Comparison of ENCODE assay signal across 7 cellular contexts in the genomic region with DNA sequence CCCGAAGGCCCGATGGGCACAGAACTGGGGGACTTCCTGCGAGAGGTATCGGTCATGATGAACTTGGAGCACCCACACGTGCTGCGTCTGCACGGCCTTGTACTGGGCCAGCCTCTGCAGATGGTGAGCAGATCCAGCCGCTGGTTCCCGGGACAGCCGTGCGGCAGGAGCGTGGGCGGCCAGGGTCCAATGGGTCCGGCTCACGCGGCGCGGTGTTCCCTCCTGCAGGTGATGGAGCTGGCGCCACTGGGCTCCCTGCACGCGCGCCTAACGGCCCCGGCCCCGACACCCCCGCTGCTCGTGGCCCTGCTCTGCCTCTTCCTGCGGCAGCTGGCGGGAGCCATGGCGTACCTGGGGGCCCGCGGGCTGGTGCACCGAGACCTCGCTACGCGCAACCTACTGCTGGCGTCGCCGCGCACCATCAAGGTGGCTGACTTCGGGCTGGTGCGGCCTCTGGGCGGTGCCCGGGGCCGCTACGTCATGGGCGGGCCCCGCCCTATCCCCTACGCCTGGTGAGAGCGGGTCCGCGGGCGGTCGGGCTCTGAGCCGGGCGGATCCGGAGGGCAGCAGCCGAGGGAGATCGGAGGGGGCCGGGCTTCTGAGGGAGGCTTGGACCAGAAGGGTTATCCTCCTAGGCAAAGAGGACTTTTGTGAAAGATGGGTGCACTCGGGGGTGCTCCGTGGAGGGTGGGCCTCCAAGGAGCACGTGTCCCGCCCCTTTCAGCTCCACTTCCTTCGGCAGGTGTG. TPM values are rescaled to one million over a fixed set of nuclear protein-coding genes. Genes with fewer than 3 reads are reported as not detected.
A peak's percentile ranks its signal among the peaks of the same experiment; 100 is the strongest.
DNase-seq lines count a peak whose midpoint lies in the region.
"Had no signal": no experiment of that assay in that cellular context is flagged by ENCODE, and none has a peak within 500 bp of the region (broad histone marks: within the 10 kb centered on the region; RNA-seq: fewer than 3 reads in every experiment).

No MANE protein-coding gene starts in this region.

- peak; percentile 89 for DNase-seq in GM19240 (ENCODE audit: insufficient read length, low spot score)
- DNase-seq in SK-N-DZ (ENCODE audit: low spot score): peak; percentile 71
- peak; percentile 89 for DNase-seq in ecto neural progenitor cell (ENCODE audit: low spot score)
- DNase-seq in retina: peak; percentile 88
- DNase-seq in posterior vena cava (ENCODE audit: low spot score): no peak
- no peak for DNase-seq in NCI-H1436 treated with DMSO at 0.1 percent for 48 hours (lab: John Stamatoyannopoulos, UW)

- intact Hi-C loops in posterior vena cava (cut with DNase I): no loop called here

RNA-seq across cellular contexts. Expression of gene TNK1, which starts 3.0 kb away (rescaled TPM):
- 7.8 and 8.1 TPM in 2 replicates for polyA plus RNA-seq in SK-N-DZ (2014; cell fraction: cytosol; rRNA removed)
- 18.0 and 76.6 TPM in 2 replicates for polyA plus RNA-seq in SK-N-DZ (2014; cell fraction: nucleus; rRNA removed)
- 1 to 10 TPM; 1.6 to 1.8 TPM for total RNA-seq in posterior vena cava

RNA-seq across cellular contexts. Expression of gene PLSCR3, which starts 10.4 kb away (rescaled TPM):
- polyA plus RNA-seq in SK-N-DZ (2014; cell fraction: cytosol; rRNA removed): 14.2 and 15.7 TPM in 2 replicates
- 26.7 and 41.8 TPM in 2 replicates for polyA plus RNA-seq in SK-N-DZ (2014; cell fraction: nucleus; rRNA removed)
- 10 to 100 TPM; 31.8 to 37.6 TPM for total RNA-seq in posterior vena cava

RNA-seq across cellular contexts. Expression of gene TMEM256, which starts 20.0 kb away (rescaled TPM):
- polyA plus RNA-seq in SK-N-DZ (2014; cell fraction: cytosol; rRNA removed): 150 and 156 TPM in 2 replicates
- 104 and 139 TPM in 2 replicates for polyA plus RNA-seq in SK-N-DZ (2014; cell fraction: nucleus; rRNA removed)
- 10 to 100 TPM; 39.3 to 65.5 TPM for total RNA-seq in posterior vena cava

RNA-seq across cellular contexts. Expression of gene NLGN2, which starts 23.7 kb away (rescaled TPM):
- 19.3 and 20.2 TPM in 2 replicates for polyA plus RNA-seq in SK-N-DZ (2014; cell fraction: cytosol; rRNA removed)
- 77.9 and 90.5 TPM in 2 replicates for polyA plus RNA-seq in SK-N-DZ (2014; cell fraction: nucleus; rRNA removed)
- 10 to 100 TPM; 31.6 to 34.2 TPM for total RNA-seq in posterior vena cava

RNA-seq across cellular contexts. Expression of gene TMEM95, which starts 29.0 kb away (rescaled TPM):
- polyA plus RNA-seq in SK-N-DZ (2014; cell fraction: cytosol; rRNA removed): not detected in 2 replicates
- not detected in 2 replicates for polyA plus RNA-seq in SK-N-DZ (2014; cell fraction: nucleus; rRNA removed)
- total RNA-seq in posterior vena cava: not detected
- total RNA-seq: dermis microvascular lymphatic vessel endothelial cell had no signal

Comparison
In these comparisons a context has a peak if more than half of its experiments do, and no peak if none do; other contexts are left out.
1. DNase-seq: peak in GM19240 (single experiment), SK-N-DZ (single experiment), ecto neural progenitor cell (single experiment) and retina (single experiment); none in posterior vena cava (single experiment) and NCI-H1436 treated with DMSO at 0.1 percent for 48 hours (single experiment).